13 cellular contexts compared by ENCODE assay signal in genomic region chr7:562394-562675, GRCh38.
"Had no signal": no experiment of that assay in that cellular context is flagged by ENCODE, and none has a peak within 500 bp of the region (broad histone marks: within the 10 kb centered on the region; RNA-seq: fewer than 3 reads in every experiment).

No MANE protein-coding gene starts in this region.

- H3K27me3 Mint-ChIP-seq: activated CD4-positive, alpha-beta memory T cell treated with anti-CD3 and anti-CD28 coated beads for 36 hours; activated CD4-positive, alpha-beta T cell treated with anti-CD3 and anti-CD28 coated beads for 36 hours; activated naive CD4-positive, alpha-beta T cell treated with anti-CD3 and anti-CD28 coated beads, Interleukin-2, amount 50 U/mL, for 24 hours; progenitor cell of endocrine pancreas; T-helper 17 cell had no signal

- H3K9me3 Mint-ChIP-seq: activated CD4-positive, alpha-beta memory T cell treated with anti-CD3 and anti-CD28 coated beads for 36 hours; activated naive CD4-positive, alpha-beta T cell treated with anti-CD3 and anti-CD28 coated beads, Interleukin-2, amount 50 U/mL, for 24 hours had no signal

- DNase-seq: activated CD4-positive, alpha-beta memory T cell treated with anti-CD3 and anti-CD28 coated beads for 36 hours; activated CD4-positive, alpha-beta T cell treated with anti-CD3 and anti-CD28 coated beads for 36 hours; activated effector memory CD4-positive, alpha-beta T cell treated with anti-CD3 and anti-CD28 coated beads, Interleukin-2, amount 50 U/mL, for 16 hours; activated T-cell treated with anti-CD3 and anti-CD28 coated beads, Interleukin-2, amount 50 U/mL, for 72 hours; amygdala; dermis blood vessel endothelial cell; effector memory CD4-positive, alpha-beta T cell; lower lobe of right lung; stimulated activated naive CD8-positive, alpha-beta T cell treated with anti-CD3 and anti-CD28 coated beads, Interleukin-15, Interleukin-2, amounts not matched to agents 100 U/mL and 50 U/mL, for 24 hours; T-helper 17 cell; tibial artery had no signal

- H3K9me3 ChIP-seq: lower lobe of right lung, tibial artery had no signal

- H3K27ac Mint-ChIP-seq: activated CD4-positive, alpha-beta memory T cell treated with anti-CD3 and anti-CD28 coated beads for 36 hours; activated CD4-positive, alpha-beta T cell treated with anti-CD3 and anti-CD28 coated beads for 36 hours; activated naive CD4-positive, alpha-beta T cell treated with anti-CD3 and anti-CD28 coated beads, Interleukin-2, amount 50 U/mL, for 24 hours; activated T-cell treated with anti-CD3 and anti-CD28 coated beads, Interleukin-2, amount 50 U/mL, for 72 hours; progenitor cell of endocrine pancreas; T-helper 17 cell had no signal

- H3K36me3 Mint-ChIP-seq: activated CD4-positive, alpha-beta memory T cell treated with anti-CD3 and anti-CD28 coated beads for 36 hours had no signal

- H3K4me1 Mint-ChIP-seq: activated CD4-positive, alpha-beta T cell treated with anti-CD3 and anti-CD28 coated beads for 36 hours; T-helper 17 cell had no signal

- H3K36me3 ChIP-seq: lower lobe of right lung, tibial artery had no signal

- H3K4me3 ChIP-seq: lower lobe of right lung, tibial artery had no signal

- H3K27me3 ChIP-seq: tibial artery had no signal

- H3K4me3 Mint-ChIP-seq: activated CD4-positive, alpha-beta memory T cell treated with anti-CD3 and anti-CD28 coated beads for 36 hours; activated CD4-positive, alpha-beta T cell treated with anti-CD3 and anti-CD28 coated beads for 36 hours; activated naive CD4-positive, alpha-beta T cell treated with anti-CD3 and anti-CD28 coated beads, Interleukin-2, amount 50 U/mL, for 24 hours; activated T-cell treated with anti-CD3 and anti-CD28 coated beads, Interleukin-2, amount 50 U/mL, for 72 hours; T-helper 17 cell had no signal

- ATAC-seq: activated CD4-positive, alpha-beta T cell treated with anti-CD3 and anti-CD28 coated beads for 36 hours; activated T-cell treated with anti-CD3 and anti-CD28 coated beads, Interleukin-2, amount 50 U/mL, for 72 hours; stimulated activated naive CD8-positive, alpha-beta T cell treated with anti-CD3 and anti-CD28 coated beads, Interleukin-15, Interleukin-2, amounts not matched to agents 100 U/mL and 50 U/mL, for 24 hours; T-helper 17 cell had no signal

- H3K27ac ChIP-seq: lower lobe of right lung, tibial artery had no signal

- H3K4me1 ChIP-seq: lower lobe of right lung had no signal
